9 cellular contexts compared by ENCODE assay signal in the genomic region with DNA sequence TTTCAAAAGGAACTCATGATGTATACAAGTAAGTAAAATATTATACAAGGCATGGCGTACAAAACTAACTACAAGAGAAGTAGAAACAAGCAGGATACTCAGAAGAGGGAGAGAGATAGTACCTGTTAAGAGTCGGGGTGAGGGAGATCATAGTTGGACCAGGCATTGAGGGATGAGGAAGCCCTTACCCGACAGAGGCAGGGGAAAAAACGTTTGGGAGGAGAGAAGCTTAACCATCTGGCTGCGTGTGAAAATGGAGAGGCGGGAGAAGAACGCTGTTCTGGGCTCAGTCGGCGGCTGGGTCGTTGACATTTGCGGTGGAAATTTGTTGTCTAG. TPM values are rescaled to one million over a fixed set of nuclear protein-coding genes. Genes with fewer than 3 reads are reported as not detected.
DNase-seq lines count a peak whose midpoint lies in the region; ATAC-seq, FAIRE-seq and TF ChIP-seq lines count a peak whose summit lies in the region.
"Had no signal": no experiment of that assay in that cellular context is flagged by ENCODE, and none has a peak within 500 bp of the region (broad histone marks: within the 10 kb centered on the region; RNA-seq: fewer than 3 reads in every experiment).

No MANE protein-coding gene starts in this region.

- H3K4me1 Mint-ChIP-seq in CD4-positive, alpha-beta memory T cell = peaks cover 30 to 45% (median 36%) of the 10 kb centered on the region in 4 donors
- peaks cover 30% of the 10 kb centered on the region for H3K4me1 Mint-ChIP-seq in astrocyte (ENCODE audit: low read depth, unreplicated experiment)
- peaks cover 35 to 38% of the 10 kb centered on the region in 2 donors for H3K4me1 Mint-ChIP-seq in natural killer cell treated with Interleukin-12 subunit alpha and Interleukin-12 subunit beta and Interleukin-15 and Interleukin-18, amount 100 ng/mL, for 72 hours (ENCODE audit: low read depth in 2 of 2)

- H3K27ac Mint-ChIP-seq in CD4-positive, alpha-beta memory T cell = peak overlapping the region; percentile 74 to 95 (median 85)
- peak overlapping the region; percentile 5 for H3K27ac Mint-ChIP-seq in astrocyte (ENCODE audit: unreplicated experiment)
- H3K27ac Mint-ChIP-seq in natural killer cell treated with Interleukin-12 subunit alpha and Interleukin-12 subunit beta and Interleukin-15 and Interleukin-18, amount 100 ng/mL, for 72 hours = peak overlapping the region; percentile 22 to 68

- H3K4me1 ChIP-seq in CD4-positive, alpha-beta memory T cell (ENCODE audit: insufficient read depth, low read length) = peaks cover 40% of the 10 kb centered on the region
- H3K4me1 ChIP-seq in HUES64 (ENCODE audit: insufficient read depth, low read length) (peaks cover 22% of the 10 kb centered on the region), astrocyte (ENCODE audit: insufficient read depth, low read length) (peaks cover 33% of the 10 kb centered on the region)

- H3K79me2 ChIP-seq in astrocyte (ENCODE audit: insufficient read depth, low read length) = peaks cover 42% of the 10 kb centered on the region

- no peak overlapping the region for H3K4me3 ChIP-seq in CD4-positive, alpha-beta memory T cell (ENCODE audit: low read length in 2 of 2)
- H3K4me3 ChIP-seq in HUES64 (ENCODE audit: low read length) (peak overlapping the region; percentile 7; the same call in 1 of the 2 replicates), astrocyte (ENCODE audit: insufficient read depth, low read depth, low read length) (no peak overlapping the region)

- 64% methylated on average over 11 of the region's 11 CpGs for WGBS in HUES64

- peaks cover 3% of the 10 kb centered on the region in 2 donors for H3K36me3 Mint-ChIP-seq in CD4-positive, alpha-beta memory T cell
- peaks cover 3% of the 10 kb centered on the region for H3K36me3 Mint-ChIP-seq in astrocyte (ENCODE audit: low read depth, unreplicated experiment)
- no peaks in the 10 kb centered on the region for H3K36me3 Mint-ChIP-seq in natural killer cell treated with Interleukin-12 subunit alpha and Interleukin-12 subunit beta and Interleukin-15 and Interleukin-18, amount 100 ng/mL, for 72 hours

- H3K4me2 ChIP-seq in astrocyte (ENCODE audit: low read length) = peak overlapping the region; percentile 55

- peaks cover 13% of the 10 kb centered on the region for H4K20me1 ChIP-seq in astrocyte (ENCODE audit: insufficient read depth, low read length)

- H3K9me3 Mint-ChIP-seq in CD4-positive, alpha-beta memory T cell = peaks cover 0 to 3% (median 0%) of the 10 kb centered on the region in 8 donors
- peaks cover 5% of the 10 kb centered on the region for H3K9me3 Mint-ChIP-seq in astrocyte (ENCODE audit: unreplicated experiment)
- H3K9me3 Mint-ChIP-seq in natural killer cell treated with Interleukin-12 subunit alpha and Interleukin-12 subunit beta and Interleukin-15 and Interleukin-18, amount 100 ng/mL, for 72 hours = no peaks in the 10 kb centered on the region

- TF ChIP-seq CTCF in astrocyte (IDR thresholded peaks at IDR 0.05; ENCODE audit: insufficient read depth, low read depth, low read length) (no peak), GM10266 (IDR thresholded peaks at IDR 0.05; ENCODE audit: control insufficient read depth, insufficient read depth, low read depth, missing control alignments) (no peak)

- no peak overlapping the region for H3K27ac ChIP-seq in CD4-positive, alpha-beta memory T cell (ENCODE audit: low read depth, low read length)
- H3K27ac ChIP-seq in HUES64 (ENCODE audit: low read depth, low read length) (no peak overlapping the region), astrocyte (ENCODE audit: low read depth, low read length) (no peak overlapping the region)

- intact Hi-C loops in CD4-positive, alpha-beta memory T cell (cut with micrococcal nuclease) = loop anchor here (1.0 to 2.0 kb wide), 9 partner anchors 9 to 419 kb away; a partner anchor contains a TSS

- no peak for ATAC-seq in natural killer cell treated with Interleukin-12 subunit alpha and Interleukin-12 subunit beta and Interleukin-15 and Interleukin-18, amount 100 ng/mL, for 72 hours

- peak overlapping the region; percentile 68 for H2AFZ ChIP-seq in astrocyte (ENCODE audit: low read depth, low read length)

- DNase-seq in CD4-positive, alpha-beta memory T cell = no peak
- DNase-seq in astrocyte (ENCODE audit: low read depth) (no peak), GM10266 (ENCODE audit: extremely low spot score) (no peak), erythroblast (lab: John Stamatoyannopoulos, UW) (no peak), islet precursor cell (no peak), HK-2 (ENCODE audit: unreplicated experiment) (no peak)
- no peak for DNase-seq in natural killer cell treated with Interleukin-12 subunit alpha and Interleukin-12 subunit beta and Interleukin-15 and Interleukin-18, amount 100 ng/mL, for 72 hours (ENCODE audit: low spot score)

- H3K9me3 ChIP-seq in CD4-positive, alpha-beta memory T cell (ENCODE audit: control insufficient read depth in 1 of 2, low read length in 2 of 2) = no peaks in the 10 kb centered on the region
- H3K9me3 ChIP-seq in HUES64 (ENCODE audit: insufficient read depth, low read depth, low read length) (no peaks in the 10 kb centered on the region), astrocyte (ENCODE audit: insufficient read depth, low read depth, low read length) (no peaks in the 10 kb centered on the region)
- H3K9me3 ChIP-seq: heart right ventricle had no signal

- TF ChIP-seq POLR2A in erythroblast (IDR thresholded peaks at IDR 0.05; ENCODE audit: low read length) = no peak

- POLR2A ChIA-PET in CD4-positive, alpha-beta memory T cell (lab: Charles Lee; ENCODE audit: partially characterized antibody) = interaction anchor here (2.4 to 11.8 kb wide), 3 partner anchors 34 to 61 kb away, joined by 15 to 98 read pairs (median 58); a partner anchor contains a TSS

- H3K4me3 Mint-ChIP-seq in CD4-positive, alpha-beta memory T cell = peak overlapping the region; percentile 19 to 79 (median 66)
- peak overlapping the region; percentile 73 for H3K4me3 Mint-ChIP-seq in astrocyte (ENCODE audit: unreplicated experiment)
- H3K4me3 Mint-ChIP-seq in natural killer cell treated with Interleukin-12 subunit alpha and Interleukin-12 subunit beta and Interleukin-15 and Interleukin-18, amount 100 ng/mL, for 72 hours = peak overlapping the region; percentile 44

- no peaks in the 10 kb centered on the region for H3K27me3 ChIP-seq in CD4-positive, alpha-beta memory T cell (ENCODE audit: insufficient read depth, low read length)
- peaks cover 24% of the 10 kb centered on the region for H3K27me3 ChIP-seq in HUES64 (ENCODE audit: insufficient read depth, low read length)
- peaks cover 20% of the 10 kb centered on the region for H3K27me3 ChIP-seq in astrocyte (ENCODE audit: insufficient read depth, low read length)

- CTCF ChIA-PET in CD4-positive, alpha-beta memory T cell (lab: Charles Lee; ENCODE audit: partially characterized antibody) = interaction anchor here (0.7 to 18.0 kb wide), 16 partner anchors 9 to 157 kb away, joined by 3 to 543 read pairs (median 6); a partner anchor contains a TSS

- peaks cover 7 to 10% of the 10 kb centered on the region in 2 donors for H3K27me3 Mint-ChIP-seq in CD4-positive, alpha-beta memory T cell
- peaks cover 23% of the 10 kb centered on the region for H3K27me3 Mint-ChIP-seq in astrocyte (ENCODE audit: low read depth, unreplicated experiment)
- peaks cover 15 to 16% of the 10 kb centered on the region in 2 donors for H3K27me3 Mint-ChIP-seq in natural killer cell treated with Interleukin-12 subunit alpha and Interleukin-12 subunit beta and Interleukin-15 and Interleukin-18, amount 100 ng/mL, for 72 hours

- H3K36me3 ChIP-seq in CD4-positive, alpha-beta memory T cell (ENCODE audit: insufficient read depth, low read length) = no peaks in the 10 kb centered on the region
- H3K36me3 ChIP-seq in HUES64 (ENCODE audit: insufficient read depth, low read length) (no peaks in the 10 kb centered on the region), astrocyte (ENCODE audit: insufficient read depth, low read length) (no peaks in the 10 kb centered on the region)
- H3K36me3 ChIP-seq: heart right ventricle had no signal

- H3K9ac ChIP-seq in HUES64 (ENCODE audit: low read depth, low read length) (no peak overlapping the region), astrocyte (ENCODE audit: low read length) (no peak overlapping the region)

- FAIRE-seq in astrocyte (lab: Jason Lieb, UNC) = no peak

RNA-seq across cellular contexts. Expression of a gene that starts 0.6 kb away (rescaled TPM):
- total RNA-seq in CD4-positive, alpha-beta memory T cell = 10 to 100 TPM; 27.9 to 28.1 TPM
- 1 to 10 TPM; 3.9 to 6.1 TPM for polyA plus RNA-seq in CD4-positive, alpha-beta memory T cell
- 12.1 TPM for polyA plus RNA-seq in HUES64 (2013, experiment 1 of 2)
- polyA plus RNA-seq in HUES64 (2013, experiment 2 of 2) = 10.5 TPM
- 58.4 and 62.9 TPM in 2 replicates for total RNA-seq in astrocyte
- 100 to 1,000 TPM in 1 of 2 donors, 10 to 100 TPM in 1; 86.9 to 123 TPM for total RNA-seq in natural killer cell treated with Interleukin-12 subunit alpha and Interleukin-12 subunit beta and Interleukin-15 and Interleukin-18, amount 100 ng/mL, for 72 hours

RNA-seq across cellular contexts. Expression of a gene that starts 33.6 kb away (rescaled TPM):
- total RNA-seq in CD4-positive, alpha-beta memory T cell = 100 to 1,000 TPM; 421 to 431 TPM
- 1,000 to 10,000 TPM in 1 of 2 donors, 100 to 1,000 TPM in 1; 878 to 2,112 TPM for polyA plus RNA-seq in CD4-positive, alpha-beta memory T cell
- polyA plus RNA-seq in HUES64 (2013, experiment 1 of 2) = 255 TPM
- polyA plus RNA-seq in HUES64 (2013, experiment 2 of 2) = 289 TPM
- 434 and 452 TPM in 2 replicates for total RNA-seq in astrocyte
- 100 to 1,000 TPM; 357 to 452 TPM for total RNA-seq in natural killer cell treated with Interleukin-12 subunit alpha and Interleukin-12 subunit beta and Interleukin-15 and Interleukin-18, amount 100 ng/mL, for 72 hours

Comparison
In these comparisons a context has a peak if more than half of its experiments do, and no peak if none do; other contexts are left out.
1. H3K27ac Mint-ChIP-seq: peak in every context shown above with its lines; median percentile 85 in CD4-positive, alpha-beta memory T cell; 45 in natural killer cell treated with Interleukin-12 subunit alpha and Interleukin-12 subunit beta and Interleukin-15 and Interleukin-18, amount 100 ng/mL, for 72 hours; 5 in astrocyte.